ENCODE assay signal across 8 cellular contexts in genomic region chr19:11155373-11156120, GRCh38. TPM values are rescaled to one million over a fixed set of nuclear protein-coding genes. Genes with fewer than 3 reads are reported as not detected.
DNase-seq lines count a peak whose midpoint lies in the region; ATAC-seq and TF ChIP-seq lines count a peak whose summit lies in the region.

SPC24 (minus strand) TSS chr19:11155782; CDS start chr19:11155776, 6 bp downstream.

- peak; percentile 98 for ATAC-seq in HG02678 (IDR thresholded peaks at IDR 0.05; ENCODE audit: unreplicated experiment)
- ATAC-seq in activated naive CD8-positive, alpha-beta T cell treated with anti-CD3 and anti-CD28 coated beads, Interleukin-2, amount 10 ng/mL, durations not matched to agents 7 days and 5 days (ENCODE audit: low read depth) = peak; percentile 100
- ATAC-seq in Right ventricle myocardium inferior = peak; percentile 93

- H3K27me3 ChIP-seq in SU-DHL-6 (ENCODE audit: low read length) (no peaks in the 10 kb centered on the region), ovary (no peaks in the 10 kb centered on the region), tibial artery (no peaks in the 10 kb centered on the region)

- POLR2A ChIA-PET in activated naive CD8-positive, alpha-beta T cell treated with anti-CD3 and anti-CD28 coated beads, Interleukin-2, amount 10 ng/mL, durations not matched to agents 7 days and 5 days (lab: Charles Lee) = interaction anchor here (0.6 to 2.1 kb wide), 12 partner anchors 8 to 248 kb away, joined by 3 to 13 read pairs (median 4); partner anchors contain the start of genes LDLR and SWSAP1

- H3K9me3 ChIP-seq in SU-DHL-6 (ENCODE audit: insufficient read depth, low read length) (no peaks in the 10 kb centered on the region), ovary (no peaks in the 10 kb centered on the region), tibial artery (peaks cover 0 to under 1% (median 0%) of the 10 kb centered on the region in 3 donors)

- DNase-seq in NCI-H128 (lab: John Stamatoyannopoulos, UW; ENCODE audit: unreplicated experiment) (peak; percentile 98), Right ventricle myocardium inferior (ENCODE audit: missing footprints) (peak; percentile 97), ovary (peak; percentile 92 to 95 (median 94)), tibial artery (peak; percentile 93 to 96)
- DNase-seq in activated naive CD8-positive, alpha-beta T cell treated with anti-CD3 and anti-CD28 coated beads, Interleukin-2, amount 10 ng/mL, durations not matched to agents 7 days and 5 days = peak; percentile 89

- H3K4me2 ChIP-seq in SU-DHL-6 (ENCODE audit: low read depth, low read length, poor library complexity, severe bottlenecking) = peak within 1 kb of the TSS; percentile 74

- H4K20me1 ChIP-seq in SU-DHL-6 (ENCODE audit: low read depth, low read length) = no peaks in the 10 kb centered on the region

- peak within 1 kb of the TSS; percentile 72 for H3K27ac ChIP-seq in SU-DHL-6 (ENCODE audit: low read depth, low read length)
- H3K27ac ChIP-seq in ovary = peak within 1 kb of the TSS; percentile 30 to 56
- peak within 1 kb of the TSS; percentile 65 to 74 for H3K27ac ChIP-seq in tibial artery

- WGBS in ovary, 3 donors = 0 to 2% (median 1%) methylated on average over 48 to 50 of the region's 50 CpGs

- peaks cover 15% of the 10 kb centered on the region for H3K4me1 ChIP-seq in ovary (ENCODE audit: insufficient read depth)
- peaks cover 0 to 81% (median 62%) of the 10 kb centered on the region in 4 donors for H3K4me1 ChIP-seq in tibial artery

- peak within 1 kb of the TSS; percentile 92 for H3K4me3 Mint-ChIP-seq in activated naive CD8-positive, alpha-beta T cell treated with anti-CD3 and anti-CD28 coated beads, Interleukin-2, amount 10 ng/mL, durations not matched to agents 7 days and 5 days

- H3K36me3 ChIP-seq in SU-DHL-6 (ENCODE audit: low read length) (no peaks in the 10 kb centered on the region), ovary (no peaks in the 10 kb centered on the region), tibial artery (no peaks in the 10 kb centered on the region)

- intact Hi-C loops in Right ventricle myocardium inferior (cut with DNase I) (loop anchor here (2.0 kb wide), 1 partner anchor 13 kb away; no protein-coding TSS in a partner anchor), ovary (cut with DNase I) (loop anchor here in 1 of 4 donors (5.0 kb wide), 1 partner anchor 42 kb away; the partner anchor contains the start of gene KANK2), tibial artery (cut with DNase I; ENCODE audit: low total_unique reads) (no loop called here)

- H3K4me1 Mint-ChIP-seq in activated naive CD8-positive, alpha-beta T cell treated with anti-CD3 and anti-CD28 coated beads, Interleukin-2, amount 10 ng/mL, durations not matched to agents 7 days and 5 days = peaks cover 18% of the 10 kb centered on the region

- TF ChIP-seq EP300 in ovary (IDR thresholded peaks at IDR 0.05) = no peak

- peaks cover 2% of the 10 kb centered on the region for H3K27me3 Mint-ChIP-seq in activated naive CD8-positive, alpha-beta T cell treated with anti-CD3 and anti-CD28 coated beads, Interleukin-2, amount 10 ng/mL, durations not matched to agents 7 days and 5 days

- H3K9me3 Mint-ChIP-seq in activated naive CD8-positive, alpha-beta T cell treated with anti-CD3 and anti-CD28 coated beads, Interleukin-2, amount 10 ng/mL, durations not matched to agents 7 days and 5 days = no peaks in the 10 kb centered on the region

- peak within 1 kb of the TSS; percentile 98 for H3K9ac ChIP-seq in SU-DHL-6 (ENCODE audit: low read length)

- peak within 1 kb of the TSS; percentile 93 for H3K27ac Mint-ChIP-seq in activated naive CD8-positive, alpha-beta T cell treated with anti-CD3 and anti-CD28 coated beads, Interleukin-2, amount 10 ng/mL, durations not matched to agents 7 days and 5 days

- no peaks in the 10 kb centered on the region for H3K9me2 ChIP-seq in SU-DHL-6 (replicated peaks; ENCODE audit: insufficient read depth, low read length)

- H3K4me3 ChIP-seq in SU-DHL-6 (ENCODE audit: insufficient read depth, low read length, poor library complexity, severe bottlenecking) (peak within 1 kb of the TSS; percentile 95), ovary (peak within 1 kb of the TSS; percentile 44), tibial artery (peak within 1 kb of the TSS; percentile 46 to 61)

- TF ChIP-seq POLR2A in GM10847 (IDR thresholded peaks at IDR 0.05; ENCODE audit: extremely low read depth, insufficient read length) = peak; percentile 83
- no peak for TF ChIP-seq POLR2A in ovary (IDR thresholded peaks at IDR 0.05)

- no peak for TF ChIP-seq CTCF in SU-DHL-6 (IDR thresholded peaks at IDR 0.05; ENCODE audit: insufficient read depth, low read length, poor library complexity, severe bottlenecking)
- no peak for TF ChIP-seq CTCF in ovary (IDR thresholded peaks at IDR 0.05)
- TF ChIP-seq CTCF in tibial artery (IDR thresholded peaks at IDR 0.05) = no peak

- peaks cover 45% of the 10 kb centered on the region for H3K79me2 ChIP-seq in SU-DHL-6 (ENCODE audit: insufficient read depth, low read length)

- peak within 1 kb of the TSS; percentile 75 for H2AFZ ChIP-seq in SU-DHL-6 (ENCODE audit: low read depth, low read length, severe bottlenecking)

- no peaks in the 10 kb centered on the region for H3F3A ChIP-seq in SU-DHL-6 (ENCODE audit: insufficient read depth)

- H3K36me3 Mint-ChIP-seq in activated naive CD8-positive, alpha-beta T cell treated with anti-CD3 and anti-CD28 coated beads, Interleukin-2, amount 10 ng/mL, durations not matched to agents 7 days and 5 days = peaks cover 18% of the 10 kb centered on the region

RNA-seq across cellular contexts. Expression of gene SPC24, which starts in this region (rescaled TPM):
- total RNA-seq in activated naive CD8-positive, alpha-beta T cell treated with anti-CD3 and anti-CD28 coated beads, Interleukin-2, amount 10 ng/mL, durations not matched to agents 7 days and 5 days = 10 to 100 TPM; 63.0 to 65.4 TPM
- total RNA-seq in Right ventricle myocardium inferior = 8.6 TPM
- 1 to 10 TPM in 4 of 7 donors, under 1 TPM in 2, not detected in 1; 0.93 to 2.7 (median 1.0) TPM for total RNA-seq in ovary
- polyA plus RNA-seq in ovary = under 1 TPM; 0.47 to 0.78 TPM

Comparison
In these comparisons a context has a peak if more than half of its experiments do, and no peak if none do; other contexts are left out.
1. Peak in every context shown above with its lines: DNase-seq, ATAC-seq, H3K4me3 ChIP-seq and H3K27ac ChIP-seq.
2. H3K4me3 ChIP-seq: peak in every context shown above with its lines; median percentile 95 in SU-DHL-6; 54 in tibial artery; 44 in ovary.